Comparison of ENCODE assay signal across 1 cellular context in genomic region chr15:74024687-74025086, GRCh38.
TF ChIP-seq lines count a peak whose summit lies in the region.

No MANE protein-coding gene starts in this region.

TF ChIP-seq in IMR-90, 13 proteins besides CTCF, POLR2A, EP300 and RAD21:
- TF ChIP-seq MAZ (IDR thresholded peaks at IDR 0.05; ENCODE audit: borderline replicate concordance, low read depth, low read length) (no peak), ELK1 (IDR thresholded peaks at IDR 0.05; ENCODE audit: borderline replicate concordance, low read depth, low read length) (no peak), RFX5 (IDR thresholded peaks at IDR 0.05; ENCODE audit: low read depth, low read length) (no peak), CHD1 (IDR thresholded peaks at IDR 0.05; ENCODE audit: low read depth, low read length) (no peak), SMC3 (IDR thresholded peaks at IDR 0.05; ENCODE audit: low read depth, low read length) (no peak), MAFK (IDR thresholded peaks at IDR 0.05; ENCODE audit: low read depth, low read length) (no peak), FOS (IDR thresholded peaks at IDR 0.05; ENCODE audit: low read depth, low read length) (no peak), RCOR1 (IDR thresholded peaks at IDR 0.05; ENCODE audit: insufficient replicate concordance, low read length) (no peak), CEBPB (IDR thresholded peaks at IDR 0.05; ENCODE audit: low read depth, low read length) (no peak), BHLHE40 (IDR thresholded peaks at IDR 0.05; ENCODE audit: low read depth, low read length) (no peak), MXI1 (IDR thresholded peaks at IDR 0.05; ENCODE audit: borderline replicate concordance, low read depth, low read length) (no peak), USF2 (IDR thresholded peaks at IDR 0.05; ENCODE audit: low read depth, low read length) (no peak), NFE2L2 (IDR thresholded peaks at IDR 0.05; ENCODE audit: low read depth, low read length) (no peak)
